8 cellular contexts compared by ENCODE assay signal in the genomic region with DNA sequence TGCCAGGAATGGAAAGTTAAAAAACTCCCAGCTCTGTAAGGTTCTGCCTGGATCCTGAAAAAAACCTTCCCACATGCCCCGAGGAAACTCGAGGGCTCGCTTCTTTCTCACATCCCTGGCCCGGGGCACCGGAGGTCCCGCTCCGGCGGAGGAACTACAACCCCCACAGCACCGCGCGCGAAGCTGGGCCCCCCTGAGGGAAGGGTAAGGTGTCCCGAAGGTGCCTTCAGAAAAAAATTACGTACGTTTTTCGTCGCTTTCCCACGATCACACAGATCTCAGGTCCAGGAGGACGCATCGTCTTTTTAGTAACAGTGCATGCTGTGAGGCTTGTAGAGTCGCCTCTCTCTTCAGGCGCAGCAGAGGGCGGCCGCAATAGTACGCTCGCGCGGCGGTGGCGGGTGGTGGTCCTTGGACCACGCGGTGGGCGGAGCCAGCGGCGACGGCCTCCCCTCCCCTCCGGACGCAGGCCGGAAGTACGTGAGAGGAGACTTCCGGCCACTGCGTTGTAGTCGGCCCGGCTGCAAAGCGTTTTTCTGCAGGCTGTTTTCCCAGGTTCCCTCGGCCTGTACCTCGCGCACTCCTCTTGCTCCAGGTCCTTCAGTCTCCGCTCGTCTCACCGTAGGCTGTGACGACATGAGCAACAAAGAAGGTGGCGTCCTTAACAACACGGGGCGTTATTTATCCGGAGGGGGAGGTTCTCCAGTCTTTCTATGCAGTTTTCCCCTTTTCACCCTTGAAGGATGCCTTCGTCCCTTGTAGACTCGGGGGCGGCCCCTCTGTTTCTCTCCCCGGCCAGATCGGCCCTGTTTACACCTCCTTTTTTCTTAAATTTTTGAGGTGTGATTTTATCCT. TPM values are rescaled to one million over a fixed set of nuclear protein-coding genes. Genes with fewer than 3 reads are reported as not detected.
DNase-seq lines count a peak whose midpoint lies in the region; ATAC-seq and TF ChIP-seq lines count a peak whose summit lies in the region.

A gene with protein sequence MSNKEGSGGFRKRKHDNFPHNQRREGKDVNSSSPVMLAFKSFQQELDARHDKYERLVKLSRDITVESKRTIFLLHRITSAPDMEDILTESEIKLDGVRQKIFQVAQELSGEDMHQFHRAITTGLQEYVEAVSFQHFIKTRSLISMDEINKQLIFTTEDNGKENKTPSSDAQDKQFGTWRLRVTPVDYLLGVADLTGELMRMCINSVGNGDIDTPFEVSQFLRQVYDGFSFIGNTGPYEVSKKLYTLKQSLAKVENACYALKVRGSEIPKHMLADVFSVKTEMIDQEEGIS (plus strand): TSS at position 495 of the 855 bp plus-strand sequence. CDS start 142 bp downstream, at position 637.

- ATAC-seq in GM19025 (IDR thresholded peaks at IDR 0.05; ENCODE audit: low read depth, unreplicated experiment) (peak; percentile 97), HG03342 (IDR thresholded peaks at IDR 0.05; ENCODE audit: unreplicated experiment) (peak; percentile 95)

- no peak for TF ChIP-seq CTCF in AG09309 (IDR thresholded peaks at IDR 0.05; ENCODE audit: control insufficient read depth, insufficient read depth, low read depth, low read length, missing control alignments)

- H3K4me3 ChIP-seq in AG09309 (ENCODE audit: control insufficient read depth, low read depth, low read length), result peak within 1 kb of the TSS; percentile 70

- DNase-seq in AG09309 (ENCODE audit: low read depth) (peak; percentile 68), NCI-H460 (ENCODE audit: extremely low read depth, low read depth) (peak; percentile 91), cerebellar nuclear complex (lab: John Stamatoyannopoulos, UW) (peak; percentile 44 to 85), islet precursor cell (peak; percentile 95)
- DNase-seq in activated CD4-positive, CD25-positive, alpha-beta regulatory T cell treated with anti-CD3 and anti-CD28 coated beads, Interleukin-2, amount 50 U/mL, for 72 hours, result peak; percentile 89
- peak; percentile 81 to 85 (median 84) for DNase-seq in stimulated activated CD4-positive, alpha-beta T cell treated with anti-CD3 and anti-CD28 coated beads, Interleukin-12 subunit alpha, Interleukin-12 subunit beta, amount 100 ng/mL, for 48 hours (ENCODE audit: low read depth in 2 of 3, low spot score in 1 of 3)

RNA-seq across cellular contexts. Expression of the gene that starts here (rescaled TPM):
- total RNA-seq in NCI-H460 (2014; rRNA removed; shearing (Covaris generic)), result 69.8 and 76.3 TPM in 2 replicates
- polyA plus RNA-seq in NCI-H460 (2014; cell fraction: nucleus; rRNA removed), result 40.8 and 42.6 TPM in 2 replicates

Comparison
In these comparisons a context has a peak if more than half of its experiments do, and no peak if none do; other contexts are left out.
1. Peak in every context shown above with its lines: DNase-seq, ATAC-seq and H3K4me3 ChIP-seq.